Comparison of ENCODE assay signal across 20 cellular contexts in genomic region chr14:75783602-75784313, GRCh38.
DNase-seq lines count a peak whose midpoint lies in the region; ATAC-seq and FAIRE-seq lines count a peak whose summit lies in the region.
"Had no signal": no experiment of that assay in that cellular context is flagged by ENCODE, and none has a peak within 500 bp of the region (broad histone marks: within the 10 kb centered on the region; RNA-seq: fewer than 3 reads in every experiment).

No MANE protein-coding gene starts in this region.

- H3K4me3 Mint-ChIP-seq in activated naive CD4-positive, alpha-beta T cell treated with anti-CD3 and anti-CD28 coated beads, Interleukin-2, amount 10 ng/mL, durations not matched to agents 7 days and 5 days = no peak overlapping the region
- H3K4me3 Mint-ChIP-seq: CD4-positive, CD25-positive, alpha-beta regulatory T cell had no signal

- no peak overlapping the region for H3K4me3 ChIP-seq in mesodermal cell (ENCODE audit: extremely low read depth, insufficient read depth, low read length, poor library complexity, severe bottlenecking)
- no peak overlapping the region for H3K4me3 ChIP-seq in skeletal muscle tissue (ENCODE audit: low read length in 3 of 3)
- H3K4me3 ChIP-seq: K562 had no signal

- no peak for ATAC-seq in HG03342 (IDR thresholded peaks at IDR 0.05; ENCODE audit: unreplicated experiment)
- ATAC-seq: K562 had no signal

- CTCF ChIA-PET in activated naive CD4-positive, alpha-beta T cell treated with anti-CD3 and anti-CD28 coated beads, Interleukin-2, amount 10 ng/mL, durations not matched to agents 7 days and 5 days (lab: Charles Lee) = no interaction called here

- 82 to 100% methylated on average over 1 to 2 of the region's 3 CpGs for WGBS in mesodermal cell (ENCODE audit: insufficient coverage in 2 of 2), 2 experiments

- no peaks in the 10 kb centered on the region for H3K9me3 Mint-ChIP-seq in activated naive CD4-positive, alpha-beta T cell treated with anti-CD3 and anti-CD28 coated beads, Interleukin-2, amount 10 ng/mL, durations not matched to agents 7 days and 5 days

- FAIRE-seq in HTR-8/SVneo (lab: Jason Lieb, UNC) = peak; percentile 59
- FAIRE-seq: GM12891, K562 had no signal

- H3K27me3 ChIP-seq in skeletal muscle tissue (ENCODE audit: control insufficient read depth in 3 of 3, insufficient read depth in 3 of 3, low read length in 3 of 3) = no peaks in the 10 kb centered on the region

- peaks cover 34% of the 10 kb centered on the region for H3K36me3 ChIP-seq in mesodermal cell (ENCODE audit: control insufficient read depth, insufficient read depth, low read length)
- H3K36me3 ChIP-seq in skeletal muscle tissue (ENCODE audit: control insufficient read depth in 3 of 3, insufficient read depth in 3 of 3, low read length in 3 of 3) = peaks cover 0 to 7% (median 0%) of the 10 kb centered on the region in 3 donors

- H3K27ac ChIP-seq in mesodermal cell (ENCODE audit: low read depth, low read length, severe bottlenecking) (peak overlapping the region; percentile 91), skeletal muscle tissue (ENCODE audit: low read depth, low read length) (peak overlapping the region; percentile 72)
- H3K27ac ChIP-seq: RWPE1 had no signal

- H3K4me1 ChIP-seq in mesodermal cell (ENCODE audit: control insufficient read depth, insufficient read depth, low read length, poor library complexity, severe bottlenecking) (peaks cover 17% of the 10 kb centered on the region), skeletal muscle tissue (ENCODE audit: control insufficient read depth in 3 of 3, insufficient read depth in 3 of 3, low read length in 3 of 3) (peaks cover 7 to 15% (median 7%) of the 10 kb centered on the region in 3 donors)

- H3K4me1 Mint-ChIP-seq in activated naive CD4-positive, alpha-beta T cell treated with anti-CD3 and anti-CD28 coated beads, Interleukin-2, amount 10 ng/mL, durations not matched to agents 7 days and 5 days = no peaks in the 10 kb centered on the region
- H3K4me1 Mint-ChIP-seq: CD4-positive, CD25-positive, alpha-beta regulatory T cell had no signal

- H3K27me3 Mint-ChIP-seq in activated naive CD4-positive, alpha-beta T cell treated with anti-CD3 and anti-CD28 coated beads, Interleukin-2, amount 10 ng/mL, durations not matched to agents 7 days and 5 days = no peaks in the 10 kb centered on the region
- H3K27me3 Mint-ChIP-seq: CD4-positive, CD25-positive, alpha-beta regulatory T cell had no signal

- DNase-seq in EH (ENCODE audit: low read depth) (peak; percentile 34), HTR-8/SVneo (ENCODE audit: insufficient read length, low spot score) (no peak), NCI-H1694 treated with DMSO at 0.1 percent for 48 hours (lab: John Stamatoyannopoulos, UW) (no peak)
- no peak for DNase-seq in activated naive CD4-positive, alpha-beta T cell treated with anti-CD3 and anti-CD28 coated beads, Interleukin-2, amount 10 ng/mL, durations not matched to agents 7 days and 5 days
- DNase-seq: CD4-positive, CD25-positive, alpha-beta regulatory T cell; COR-L47; DMS 273 treated with DMSO at 0.1 percent for 48 hours; DMS79 treated with DMSO at 0.1 percent for 48 hours; H7; NCI-H1092; NCI-H1436; NCI-H1930; NK-92 treated with Interleukin-12 subunit alpha and Interleukin-12 subunit beta, amount 100 ng/mL, for 24 hours; SHP77 treated with DMSO at 0.1 percent for 48 hours had no signal

- H3K27ac Mint-ChIP-seq in activated naive CD4-positive, alpha-beta T cell treated with anti-CD3 and anti-CD28 coated beads, Interleukin-2, amount 10 ng/mL, durations not matched to agents 7 days and 5 days = no peak overlapping the region

- H3K36me3 Mint-ChIP-seq in activated naive CD4-positive, alpha-beta T cell treated with anti-CD3 and anti-CD28 coated beads, Interleukin-2, amount 10 ng/mL, durations not matched to agents 7 days and 5 days = peaks cover 31% of the 10 kb centered on the region

- peak overlapping the region in 1 of 3 donors; percentile 54 for H3K9ac ChIP-seq in skeletal muscle tissue (ENCODE audit: low read depth in 1 of 3, low read length in 3 of 3)

- H3K9me3 ChIP-seq in mesodermal cell (ENCODE audit: control insufficient read depth, low read length) = peaks cover 8% of the 10 kb centered on the region
- H3K9me3 ChIP-seq in skeletal muscle tissue (ENCODE audit: control insufficient read depth in 3 of 3, low read length in 3 of 3) = no peaks in the 10 kb centered on the region
